Comparison of ENCODE assay signal across 11 cellular contexts in genomic region chr7:55477781-55478374, GRCh38.
DNase-seq lines count a peak whose midpoint lies in the region; ATAC-seq and TF ChIP-seq lines count a peak whose summit lies in the region.
"Had no signal": no experiment of that assay in that cellular context is flagged by ENCODE, and none has a peak within 500 bp of the region (broad histone marks: within the 10 kb centered on the region; RNA-seq: fewer than 3 reads in every experiment).

No MANE protein-coding gene starts in this region.

- DNase-seq in EL: peak; percentile 96
- DNase-seq in epidermal melanocyte (ENCODE audit: insufficient read length, low spot score): peak; percentile 57
- DNase-seq in psoas muscle: no peak
- no peak for DNase-seq in progenitor cell of endocrine pancreas (ENCODE audit: low spot score, unreplicated experiment)
- DNase-seq in SIG-M5 (lab: John Stamatoyannopoulos, UW): no peak
- DNase-seq in natural killer cell: no peak
- DNase-seq: stimulated activated naive CD8-positive, alpha-beta T cell treated with anti-CD3 and anti-CD28 coated beads, Interleukin-15, Interleukin-2, amounts not matched to agents 100 U/mL and 50 U/mL, for 24 hours had no signal

- H3K4me3 Mint-ChIP-seq in progenitor cell of endocrine pancreas (ENCODE audit: low read depth): no peak overlapping the region
- no peak overlapping the region for H3K4me3 Mint-ChIP-seq in natural killer cell

- H3K4me1 Mint-ChIP-seq in progenitor cell of endocrine pancreas (ENCODE audit: low read depth) (no peaks in the 10 kb centered on the region), natural killer cell (peaks cover 52 to 53% of the 10 kb centered on the region in 2 donors)

- ATAC-seq in psoas muscle (peak; percentile 24 to 44 (median 40)), natural killer cell (no peak), HG03565 (IDR thresholded peaks at IDR 0.05; ENCODE audit: unreplicated experiment) (no peak)
- ATAC-seq: left lobe of liver; stimulated activated naive CD8-positive, alpha-beta T cell treated with anti-CD3 and anti-CD28 coated beads, Interleukin-15, Interleukin-2, amounts not matched to agents 100 U/mL and 50 U/mL, for 24 hours had no signal

- 25 to 55% (median 36%) methylated on average over 12 to 13 of the region's 13 CpGs for WGBS in psoas muscle, 3 donors

- no peak overlapping the region for H3K9ac ChIP-seq in OCI-LY3 (ENCODE audit: low read length)

- H3K4me3 ChIP-seq in OCI-LY3 (ENCODE audit: low read length) (no peak overlapping the region), psoas muscle (no peak overlapping the region)
- H3K4me3 ChIP-seq: skin epidermis had no signal

- peaks cover 8% of the 10 kb centered on the region; the same call in 1 of the 2 replicates for H3K4me1 ChIP-seq in OCI-LY3 (ENCODE audit: low read length)
- peaks cover 20% of the 10 kb centered on the region for H3K4me1 ChIP-seq in psoas muscle

- H3K9me3 ChIP-seq in OCI-LY3 (ENCODE audit: insufficient read depth, low read length) (no peaks in the 10 kb centered on the region), psoas muscle (no peaks in the 10 kb centered on the region)

- H3K4me2 ChIP-seq in OCI-LY3 (ENCODE audit: low read length): no peak overlapping the region

- TF ChIP-seq CTCF in OCI-LY3 (IDR thresholded peaks at IDR 0.05; ENCODE audit: low read depth, low read length): no peak
- no peak for TF ChIP-seq CTCF in psoas muscle (IDR thresholded peaks at IDR 0.05)
- TF ChIP-seq CTCF in progenitor cell of endocrine pancreas (IDR thresholded peaks at IDR 0.05; ENCODE audit: unreplicated experiment): no peak
- no peak for TF ChIP-seq CTCF in natural killer cell (IDR thresholded peaks at IDR 0.05)

- H3K79me2 ChIP-seq in OCI-LY3 (ENCODE audit: low read length): peaks cover 95% of the 10 kb centered on the region

- H3K27me3 Mint-ChIP-seq in progenitor cell of endocrine pancreas (no peaks in the 10 kb centered on the region), natural killer cell (ENCODE audit: low read depth in 2 of 2) (no peaks in the 10 kb centered on the region)

- H3K27ac ChIP-seq in OCI-LY3 (ENCODE audit: low read length): peak overlapping the region; percentile 7; the same call in 1 of the 2 replicates
- no peak overlapping the region for H3K27ac ChIP-seq in psoas muscle

- H3K27ac Mint-ChIP-seq in progenitor cell of endocrine pancreas (no peak overlapping the region), natural killer cell (peak overlapping the region in 1 of 2 donors; percentile 1)

- H3K36me3 ChIP-seq in OCI-LY3 (replicated peaks; ENCODE audit: low read depth, low read length) (peaks cover 74% of the 10 kb centered on the region), psoas muscle (ENCODE audit: insufficient read depth in 1 of 2, low read depth in 1 of 2) (peaks cover 0 to 9% of the 10 kb centered on the region in 2 donors)

- H3K27me3 ChIP-seq in OCI-LY3 (ENCODE audit: low read depth, low read length) (no peaks in the 10 kb centered on the region), psoas muscle (ENCODE audit: insufficient read depth in 3 of 3, low read length in 2 of 3) (no peaks in the 10 kb centered on the region)

- no peaks in the 10 kb centered on the region for H3K9me3 Mint-ChIP-seq in progenitor cell of endocrine pancreas (ENCODE audit: low read depth)
- H3K9me3 Mint-ChIP-seq in natural killer cell: no peaks in the 10 kb centered on the region

- intact Hi-C loops in psoas muscle (cut with DNase I): no loop called here
- intact Hi-C loops in natural killer cell (cut with micrococcal nuclease): no loop called here

- peaks cover 78% of the 10 kb centered on the region for H4K20me1 ChIP-seq in OCI-LY3 (ENCODE audit: insufficient read depth, low read length)

- H2AFZ ChIP-seq in OCI-LY3 (ENCODE audit: low read depth, low read length): no peak overlapping the region

- H3K36me3 Mint-ChIP-seq in progenitor cell of endocrine pancreas (ENCODE audit: insufficient read depth): no peaks in the 10 kb centered on the region
- no peaks in the 10 kb centered on the region for H3K36me3 Mint-ChIP-seq in natural killer cell

Comparison
In these comparisons a context has a peak if more than half of its experiments do, and no peak if none do; other contexts are left out.
1. DNase-seq: peak in EL (single experiment) and epidermal melanocyte (single experiment); none in psoas muscle (0 of 2), progenitor cell of endocrine pancreas (single experiment), SIG-M5 (single experiment) and natural killer cell (single experiment).
2. ATAC-seq: peak in psoas muscle (4 of 4); none in natural killer cell (0 of 3) and HG03565 (single experiment).